8 cellular contexts compared by ENCODE assay signal in the genomic region with DNA sequence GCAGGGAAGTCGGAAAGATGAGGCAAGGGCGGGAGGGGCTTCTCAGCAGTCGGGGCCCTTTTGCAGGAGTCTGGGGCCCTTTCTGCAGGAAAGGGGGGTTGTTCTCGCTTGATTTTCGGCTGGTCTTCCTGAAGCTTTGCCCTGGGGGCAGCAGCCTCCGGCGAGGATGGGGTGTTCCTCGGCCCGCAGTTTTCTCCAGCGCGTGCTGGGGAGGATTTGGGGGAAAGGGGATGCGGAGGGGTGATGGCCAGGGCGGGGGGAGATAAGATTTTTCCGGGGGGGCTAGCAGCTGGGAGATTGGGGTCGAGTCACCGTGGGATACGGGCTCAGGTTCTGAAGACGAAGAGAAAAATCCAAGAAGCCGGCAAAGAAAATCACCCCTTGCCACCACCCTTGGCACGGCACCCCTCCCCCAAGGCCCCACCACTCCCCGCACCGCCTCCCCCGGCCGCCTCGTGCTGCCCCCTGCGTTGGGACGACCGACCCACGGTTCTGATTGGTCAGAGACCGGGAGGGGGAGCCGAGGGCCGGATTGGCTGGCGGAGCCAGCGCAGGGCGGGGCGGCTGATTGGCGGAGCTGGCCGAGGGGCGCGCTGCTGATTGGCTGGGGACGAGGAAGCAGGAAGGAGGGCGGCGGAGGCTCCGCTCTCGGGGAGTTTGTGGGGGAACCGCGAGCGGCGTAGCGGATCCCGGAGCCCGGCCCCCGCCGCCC. TPM values are rescaled to one million over a fixed set of nuclear protein-coding genes. Genes with fewer than 3 reads are reported as not detected.
DNase-seq lines count a peak whose midpoint lies in the region; ATAC-seq and TF ChIP-seq lines count a peak whose summit lies in the region.

A gene (plus strand): TSS at position 654 of the 712 bp plus-strand sequence. CDS start 17,512 bp downstream, outside the sequence.

- H3K4me3 ChIP-seq in mammary epithelial cell (replicated peaks in 1 of 3; ENCODE audit: insufficient read depth in 1 of 3, low read depth in 2 of 3, low read length in 3 of 3) (peak within 1 kb of the TSS; percentile 57 to 69 (median 60)), smooth muscle cell (peak within 1 kb of the TSS; percentile 87)

- CTCF ChIA-PET in mammary epithelial cell (lab: Charles Lee; ENCODE audit: low non-redundant PET), result interaction anchor here (0.6 to 0.7 kb wide), 2 partner anchors 31 to 78 kb away, joined by 4 to 6 read pairs; no protein-coding TSS in a partner anchor

- H3K9ac ChIP-seq in mammary epithelial cell (ENCODE audit: insufficient read depth, low read length) (no peak within 1 kb of the TSS), smooth muscle cell (ENCODE audit: low read depth) (peak within 1 kb of the TSS; percentile 75)

- H3K79me2 ChIP-seq in mammary epithelial cell (ENCODE audit: insufficient read depth, low read length) (peaks cover 32% of the 10 kb centered on the region), smooth muscle cell (ENCODE audit: low read depth) (peaks cover 36% of the 10 kb centered on the region)

- intact Hi-C loops in mammary epithelial cell (cut with micrococcal nuclease), result loop anchor here (1.0 to 10.0 kb wide), 3 partner anchors 67 to 254 kb away; a partner anchor contains a TSS

- H4K20me1 ChIP-seq in mammary epithelial cell (ENCODE audit: insufficient read depth, low read length) (no peaks in the 10 kb centered on the region), smooth muscle cell (ENCODE audit: low read depth) (peaks cover 39% of the 10 kb centered on the region)

- H3K4me1 ChIP-seq in mammary epithelial cell (ENCODE audit: insufficient read depth, low read length) (peaks cover 21% of the 10 kb centered on the region), smooth muscle cell (ENCODE audit: low read depth) (peaks cover 40% of the 10 kb centered on the region)

- peak within 1 kb of the TSS; percentile 59; the same call in 1 of the 2 replicates for H3K27ac ChIP-seq in VCaP
- no peak within 1 kb of the TSS for H3K27ac ChIP-seq in mammary epithelial cell (ENCODE audit: insufficient read depth, low read depth, low read length)
- H3K27ac ChIP-seq in smooth muscle cell (ENCODE audit: low read depth), result no peak within 1 kb of the TSS

- H3F3A ChIP-seq in smooth muscle cell (ENCODE audit: low read depth), result peaks cover 11% of the 10 kb centered on the region

- dilution Hi-C loops in mammary epithelial cell (cut with HindIII; ENCODE audit: low sequenced_read_pairs), result loop anchor here (5.0 kb wide), 1 partner anchor 62 kb away; no protein-coding TSS in a partner anchor

- in situ Hi-C loops in ACHN (cut with HindIII; ENCODE audit: low pct_ligation_motif_present, low pct_unique_long_range_greater_than_20kb, low sequenced_read_pairs) (no loop called here), mammary epithelial cell (cut with MboI; ENCODE audit: low sequenced_read_pairs in 2 of 2) (no loop called here)

- ATAC-seq in GM18870 (IDR thresholded peaks at IDR 0.05; ENCODE audit: unreplicated experiment), result peak; percentile 66
- ATAC-seq in HG03135 (IDR thresholded peaks at IDR 0.05; ENCODE audit: unreplicated experiment), result peak; percentile 78

- no TSS peak for BruUV-seq in mammary epithelial cell (replicated peaks; lab: Mats Ljungman, UMichigan)

- H3K4me2 ChIP-seq in mammary epithelial cell (ENCODE audit: insufficient read depth, low read depth, low read length) (peak within 1 kb of the TSS; percentile 96), smooth muscle cell (peak within 1 kb of the TSS; percentile 96)

- 3% methylated on average over 10 of the region's 54 CpGs for WGBS in mammary epithelial cell (ENCODE audit: low coverage, missing lambda C conversion rate)
- under 1% methylated on average over 28 of the region's 54 CpGs for WGBS in smooth muscle cell (ENCODE audit: low lambda C conversion rate)

- H3K9me3 ChIP-seq in mammary epithelial cell (replicated peaks; ENCODE audit: insufficient read depth, low read length) (no peaks in the 10 kb centered on the region), smooth muscle cell (replicated peaks; ENCODE audit: low read depth) (no peaks in the 10 kb centered on the region)

- H2AFZ ChIP-seq in mammary epithelial cell (ENCODE audit: low read depth, low read length) (peak within 1 kb of the TSS; percentile 80), smooth muscle cell (ENCODE audit: low read depth) (peak within 1 kb of the TSS; percentile 62)

- H3K27me3 ChIP-seq in mammary epithelial cell (ENCODE audit: insufficient read depth, low read length), result peaks cover 19% of the 10 kb centered on the region
- peaks cover 5% of the 10 kb centered on the region for H3K27me3 ChIP-seq in smooth muscle cell (ENCODE audit: low read depth)

- no peak; the same call in 1 of the 2 replicates for TF ChIP-seq CTCF in VCaP (conservative IDR thresholded peaks at IDR 0.05)
- no peak for TF ChIP-seq CTCF in mammary epithelial cell (conservative IDR thresholded peaks at IDR 0.05 in 1 of 2, IDR thresholded peaks at IDR 0.05 in 1 of 2; ENCODE audit: extremely low read depth in 1 of 2, insufficient read depth in 1 of 2, low read depth in 1 of 2, low read length in 2 of 2)
- no peak for TF ChIP-seq CTCF in smooth muscle cell (IDR thresholded peaks at IDR 0.05; ENCODE audit: borderline replicate concordance, insufficient read depth, poor library complexity, severe bottlenecking)

- no peaks in the 10 kb centered on the region for H3K36me3 ChIP-seq in mammary epithelial cell (ENCODE audit: insufficient read depth, low read length)
- no peaks in the 10 kb centered on the region for H3K36me3 ChIP-seq in smooth muscle cell (ENCODE audit: low read depth)

- DNase-seq in ACHN (peak; percentile 94), NCI-H2196 treated with DMSO at 0.1 percent for 48 hours (lab: John Stamatoyannopoulos, UW; ENCODE audit: unreplicated experiment) (peak; percentile 56), mammary epithelial cell (peak; percentile 89), iPS-NIHi11 (ENCODE audit: low spot score) (peak; percentile 99), smooth muscle cell (lab: John Stamatoyannopoulos, UW; ENCODE audit: unreplicated experiment) (peak; percentile 82)

RNA-seq across cellular contexts. Expression of the gene that starts here (rescaled TPM):
- 10 to 100 TPM; 11.7 to 13.7 TPM for total RNA-seq in mammary epithelial cell
- polyA plus RNA-seq in mammary epithelial cell, result 6.6 TPM
- 12.9 TPM for polyA minus RNA-seq in mammary epithelial cell
- total RNA-seq in smooth muscle cell, result 7.9 and 8.4 TPM in 2 replicates
- polyA plus RNA-seq in smooth muscle cell, result 11.1 and 13.4 TPM in 2 replicates
